15 cellular contexts compared by ENCODE assay signal in genomic region chr2:43361286-43361685, GRCh38.
"Had no signal": no experiment of that assay in that cellular context is flagged by ENCODE, and none has a peak within 500 bp of the region (broad histone marks: within the 10 kb centered on the region; RNA-seq: fewer than 3 reads in every experiment).

No MANE protein-coding gene starts in this region.

- DNase-seq: activated CD4-positive, alpha-beta memory T cell treated with anti-CD3 and anti-CD28 coated beads for 36 hours; activated CD4-positive, alpha-beta T cell treated with anti-CD3 and anti-CD28 coated beads for 36 hours; activated CD8-positive, alpha-beta memory T cell treated with anti-CD3 and anti-CD28 coated beads, Interleukin-2, amount 10 ng/mL, durations not matched to agents 7 days and 5 days; activated effector memory CD4-positive, alpha-beta T cell treated with anti-CD3 and anti-CD28 coated beads, Interleukin-2, amount 50 U/mL, for 16 hours; activated T-cell treated with anti-CD3 and anti-CD28 coated beads, Interleukin-2, amount 50 U/mL, for 24 hours; adrenal gland; gastrocnemius medialis; left colon; lower lobe of right lung; naive B cell; sigmoid colon; T-helper 2 cell had no signal

- H3K9me3 ChIP-seq: adrenal gland, gastrocnemius medialis, lower lobe of right lung, sigmoid colon had no signal

- H3K9ac ChIP-seq: parathyroid adenoma had no signal

- H3K36me3 ChIP-seq: adrenal gland, gastrocnemius medialis, lower lobe of right lung, sigmoid colon had no signal

- H3K9me3 Mint-ChIP-seq: activated CD4-positive, alpha-beta memory T cell treated with anti-CD3 and anti-CD28 coated beads for 36 hours; activated naive CD4-positive, alpha-beta T cell treated with anti-CD3 and anti-CD28 coated beads, Interleukin-2, amount 50 U/mL, for 24 hours; activated T-cell treated with anti-CD3 and anti-CD28 coated beads, Interleukin-2, amount 50 U/mL, for 24 hours; stimulated activated memory B cell treated with anti-CD40 and anti-IgM and Interleukin-4, amounts not matched to agents 10 μg/mL and 1 μg/mL and 100 μg/mL, for 72 hours had no signal

- H3K27ac Mint-ChIP-seq: activated CD4-positive, alpha-beta memory T cell treated with anti-CD3 and anti-CD28 coated beads for 36 hours; activated CD4-positive, alpha-beta T cell treated with anti-CD3 and anti-CD28 coated beads for 36 hours; activated CD8-positive, alpha-beta memory T cell treated with anti-CD3 and anti-CD28 coated beads, Interleukin-2, amount 10 ng/mL, durations not matched to agents 7 days and 5 days; activated naive CD4-positive, alpha-beta T cell treated with anti-CD3 and anti-CD28 coated beads, Interleukin-2, amount 50 U/mL, for 24 hours; activated T-cell treated with anti-CD3 and anti-CD28 coated beads, Interleukin-2, amount 50 U/mL, for 24 hours; stimulated activated memory B cell treated with anti-CD40 and anti-IgM and Interleukin-4, amounts not matched to agents 10 μg/mL and 1 μg/mL and 100 μg/mL, for 72 hours had no signal

- H3K4me1 Mint-ChIP-seq: activated CD4-positive, alpha-beta T cell treated with anti-CD3 and anti-CD28 coated beads for 36 hours; activated CD8-positive, alpha-beta memory T cell treated with anti-CD3 and anti-CD28 coated beads, Interleukin-2, amount 10 ng/mL, durations not matched to agents 7 days and 5 days had no signal

- H3K4me3 ChIP-seq: adrenal gland, gastrocnemius medialis, lower lobe of right lung, sigmoid colon had no signal

- H3K79me2 ChIP-seq: parathyroid adenoma had no signal

- H3K4me3 Mint-ChIP-seq: activated CD4-positive, alpha-beta memory T cell treated with anti-CD3 and anti-CD28 coated beads for 36 hours; activated CD4-positive, alpha-beta T cell treated with anti-CD3 and anti-CD28 coated beads for 36 hours; activated CD8-positive, alpha-beta memory T cell treated with anti-CD3 and anti-CD28 coated beads, Interleukin-2, amount 10 ng/mL, durations not matched to agents 7 days and 5 days; activated naive CD4-positive, alpha-beta T cell treated with anti-CD3 and anti-CD28 coated beads, Interleukin-2, amount 50 U/mL, for 24 hours; activated T-cell treated with anti-CD3 and anti-CD28 coated beads, Interleukin-2, amount 50 U/mL, for 24 hours; naive B cell; stimulated activated memory B cell treated with anti-CD40 and anti-IgM and Interleukin-4, amounts not matched to agents 10 μg/mL and 1 μg/mL and 100 μg/mL, for 72 hours had no signal

- H2AFZ ChIP-seq: parathyroid adenoma had no signal

- H3K4me1 ChIP-seq: lower lobe of right lung, parathyroid adenoma had no signal

- ATAC-seq: activated CD4-positive, alpha-beta T cell treated with anti-CD3 and anti-CD28 coated beads for 36 hours; activated CD8-positive, alpha-beta memory T cell treated with anti-CD3 and anti-CD28 coated beads, Interleukin-2, amount 10 ng/mL, durations not matched to agents 7 days and 5 days; gastrocnemius medialis; left colon; lower lobe of right lung; stimulated activated memory B cell treated with anti-CD40 and anti-IgM and Interleukin-4, amounts not matched to agents 10 μg/mL and 1 μg/mL and 100 μg/mL, for 72 hours had no signal

- H3K27me3 ChIP-seq: adrenal gland, gastrocnemius medialis, sigmoid colon had no signal

- H3K27ac ChIP-seq: adrenal gland, gastrocnemius medialis, lower lobe of right lung, parathyroid adenoma, sigmoid colon had no signal
